8 cellular contexts compared by ENCODE assay signal in genomic region chr12:27332407-27333310, GRCh38. TPM values are rescaled to one million over a fixed set of nuclear protein-coding genes. Genes with fewer than 3 reads are reported as not detected.
DNase-seq lines count a peak whose midpoint lies in the region; FAIRE-seq and TF ChIP-seq lines count a peak whose summit lies in the region.

Gene BMAL2, plus strand, starts transcription at chr12:27332836. Its CDS starts 237 bp downstream, at chr12:27333073.

- in situ Hi-C loops in mammary epithelial cell (cut with MboI; ENCODE audit: low sequenced_read_pairs in 2 of 2), result loop anchor here in 1 of 2 donors (10.0 kb wide), 1 partner anchor 52 kb away; no protein-coding TSS in a partner anchor

- peak within 1 kb of the TSS; percentile 99 for H3K9ac ChIP-seq in mammary epithelial cell (ENCODE audit: insufficient read depth, low read length)
- H3K9ac ChIP-seq in kidney (ENCODE audit: low read length in 2 of 2), result peak within 1 kb of the TSS in 1 of 2 donors; percentile 29

- no TSS peak for BruUV-seq in mammary epithelial cell (replicated peaks; lab: Mats Ljungman, UMichigan)

- H3K4me1 ChIP-seq in mammary epithelial cell (ENCODE audit: insufficient read depth, low read length) (peaks cover 46% of the 10 kb centered on the region), kidney (ENCODE audit: control insufficient read depth in 1 of 2, insufficient read depth in 1 of 2, low read depth in 1 of 2, low read length in 2 of 2) (peaks cover 3 to 5% of the 10 kb centered on the region in 2 donors)

- peak within 1 kb of the TSS; percentile 77 for H2AFZ ChIP-seq in mammary epithelial cell (ENCODE audit: low read depth, low read length)

- FAIRE-seq in H54 (lab: Jason Lieb, UNC) (no peak), kidney (lab: Jason Lieb, UNC) (no peak)

- no peaks in the 10 kb centered on the region for H4K20me1 ChIP-seq in mammary epithelial cell (ENCODE audit: insufficient read depth, low read length)

- H3K4me2 ChIP-seq in mammary epithelial cell (ENCODE audit: insufficient read depth, low read depth, low read length), result peak within 1 kb of the TSS; percentile 96

- H3K27me3 ChIP-seq in mammary epithelial cell (ENCODE audit: insufficient read depth, low read length), result no peaks in the 10 kb centered on the region

- H3K4me3 ChIP-seq in GM08714 (ENCODE audit: low read length) (peak within 1 kb of the TSS; percentile 88), mammary epithelial cell (replicated peaks in 1 of 3; ENCODE audit: insufficient read depth in 1 of 3, low read depth in 2 of 3, low read length in 3 of 3) (peak within 1 kb of the TSS; percentile 66 to 82 (median 80)), kidney (ENCODE audit: low read length in 2 of 2) (peak within 1 kb of the TSS; percentile 54 to 57)

- 0 out of 2 replicates have a peak, but pooled peaks have one; percentile 8 for TF ChIP-seq POLR2A in H54 (IDR thresholded peaks at IDR 0.05; ENCODE audit: low read depth, low read length)

- no peaks in the 10 kb centered on the region for H3K9me3 ChIP-seq in mammary epithelial cell (replicated peaks; ENCODE audit: insufficient read depth, low read length)
- no peaks in the 10 kb centered on the region for H3K9me3 ChIP-seq in kidney (ENCODE audit: control insufficient read depth in 1 of 2, low read length in 2 of 2)

- dilution Hi-C loops in mammary epithelial cell (cut with HindIII; ENCODE audit: low sequenced_read_pairs), result no loop called here

- H3K27ac ChIP-seq in mammary epithelial cell (ENCODE audit: insufficient read depth, low read depth, low read length), result peak within 1 kb of the TSS; percentile 98
- no peak within 1 kb of the TSS for H3K27ac ChIP-seq in kidney (ENCODE audit: low read depth in 2 of 2, low read length in 2 of 2)

- H3K36me3 ChIP-seq in mammary epithelial cell (ENCODE audit: insufficient read depth, low read length) (no peaks in the 10 kb centered on the region), kidney (ENCODE audit: control insufficient read depth in 1 of 2, insufficient read depth in 2 of 2, low read length in 2 of 2) (peaks cover under 1 to 3% of the 10 kb centered on the region in 2 donors)

- 14% methylated on average over 10 of the region's 92 CpGs for WGBS in mammary epithelial cell (ENCODE audit: low coverage, missing lambda C conversion rate)

- CTCF ChIA-PET in mammary epithelial cell (lab: Charles Lee; ENCODE audit: low non-redundant PET), result interaction anchor here (0.6 kb wide), 1 partner anchor 43 kb away, joined by 3 read pairs; no protein-coding TSS in a partner anchor

- DNase-seq in H54 (ENCODE audit: insufficient read length, low spot score) (peak; percentile 52), LoVo (ENCODE audit: low spot score) (peak; percentile 84), mammary epithelial cell (peak; percentile 40), kidney (peak; percentile 75), NCI-H1048 (lab: John Stamatoyannopoulos, UW) (no peak)
- peak; percentile 9 to 27 for DNase-seq in stimulated activated CD4-positive, alpha-beta T cell treated with anti-CD3 and anti-CD28 coated beads, Interleukin-2, amount 100 ng/mL, for 48 hours

- H3K79me2 ChIP-seq in mammary epithelial cell (ENCODE audit: insufficient read depth, low read length), result peaks cover 42% of the 10 kb centered on the region

- intact Hi-C loops in T-helper 2 cell treated with Interferon-gamma antibody and Interleukin-4, amounts not matched to agents 100 ng/mL and 5 ng/mL, for 36 hours (cut with micrococcal nuclease), result loop anchor here (2.0 to 10.0 kb wide), 6 partner anchors 50 to 395 kb away; partner anchors contain the start of genes FGFR1OP2, INTS13, MRPS35 and PPFIBP1
- intact Hi-C loops in mammary epithelial cell (cut with micrococcal nuclease), result loop anchor here (5.0 kb wide), 3 partner anchors 190 to 320 kb away; partner anchors contain the start of gene PPFIBP1
- intact Hi-C loops in kidney (cut with DNase I), result no loop called here

- TF ChIP-seq CTCF in mammary epithelial cell (conservative IDR thresholded peaks at IDR 0.05 in 1 of 2, IDR thresholded peaks at IDR 0.05 in 1 of 2; ENCODE audit: extremely low read depth in 1 of 2, insufficient read depth in 1 of 2, low read depth in 1 of 2, low read length in 2 of 2), result no peak
- no peak for TF ChIP-seq CTCF in kidney (IDR thresholded peaks at IDR 0.05; ENCODE audit: borderline replicate concordance, extremely low read depth, insufficient read depth)

RNA-seq across cellular contexts. Expression of gene BMAL2, which starts in this region (rescaled TPM):
- total RNA-seq in T-helper 2 cell treated with Interferon-gamma antibody and Interleukin-4, amounts not matched to agents 100 ng/mL and 5 ng/mL, for 36 hours, result 35.2 and 36.5 TPM in 2 replicates
- total RNA-seq in mammary epithelial cell (10 to 100 TPM in 1 of 2 donors, 1 to 10 TPM in 1; 8.8 to 51.6 TPM), kidney (12.8 TPM)
- polyA plus RNA-seq in mammary epithelial cell (12.7 TPM), kidney (ENCODE audit: insufficient read depth, low read depth, low replicate concordance) (0.47 TPM)
- 21.8 TPM for polyA minus RNA-seq in mammary epithelial cell
